ENCODE assay signal across 1 cellular context in the genomic region with DNA sequence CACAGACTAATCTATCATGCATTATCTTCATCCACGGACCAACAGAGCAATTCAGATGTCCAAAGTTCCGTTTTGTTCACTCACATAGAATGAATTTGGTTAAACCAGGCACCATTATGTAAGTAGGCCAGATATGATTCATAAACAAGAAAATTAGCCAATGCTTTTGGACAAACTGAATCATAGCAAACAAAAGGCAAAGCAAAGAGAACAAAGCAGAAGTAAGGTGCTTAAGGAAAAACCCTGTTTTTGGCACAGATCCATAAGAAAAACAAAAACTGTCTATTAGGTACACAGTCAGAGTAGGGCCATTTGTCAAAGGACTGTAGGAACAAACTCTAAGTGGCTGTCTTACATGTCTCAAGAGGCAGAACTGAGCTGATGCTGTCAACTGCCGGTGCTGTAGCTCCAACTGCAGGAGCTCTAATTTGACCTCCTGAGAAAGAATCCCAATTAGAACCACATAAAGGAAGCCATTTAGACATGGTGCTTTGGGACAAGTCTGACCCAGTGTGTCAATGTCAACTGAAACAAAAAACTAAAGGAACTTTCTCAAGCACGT.
TF ChIP-seq lines count a peak whose summit lies in the region.

No MANE protein-coding gene starts in this region.

TF ChIP-seq in K562, 482 proteins besides CTCF, POLR2A, EP300 and RAD21 (continued from another document):
- no peak for TF ChIP-seq CAMTA2 (CRISPR knock-in tag; conservative IDR thresholded peaks at IDR 0.05)
- TF ChIP-seq ZNF717 (CRISPR knock-in tag; IDR thresholded peaks at IDR 0.05) = no peak
- TF ChIP-seq MCM3 (IDR thresholded peaks at IDR 0.05) = no peak
- no peak for TF ChIP-seq SRF (CRISPR knock-in tag; IDR thresholded peaks at IDR 0.05)
- TF ChIP-seq MEIS2 (IDR thresholded peaks at IDR 0.05; ENCODE audit: partially characterized antibody) = peak; percentile 37
- peak; percentile 77 for TF ChIP-seq NFIC (IDR thresholded peaks at IDR 0.05)
- no peak for TF ChIP-seq ZNF165 (CRISPR knock-in tag; IDR thresholded peaks at IDR 0.05; ENCODE audit: borderline replicate concordance)
- no peak for TF ChIP-seq CBX1 (IDR thresholded peaks at IDR 0.05; ENCODE audit: low read depth)
- no peak for TF ChIP-seq ZNF764 (CRISPR knock-in tag; IDR thresholded peaks at IDR 0.05; ENCODE audit: low read depth)
- no peak for TF ChIP-seq CEBPG (CRISPR knock-in tag; IDR thresholded peaks at IDR 0.05)
- peak in 1 of 2 experiments; percentile 24; a peak in 1 of 4 replicates for TF ChIP-seq CEBPG (tag; conservative IDR thresholded peaks at IDR 0.05 in 1 of 2, IDR thresholded peaks at IDR 0.05 in 1 of 2)
- TF ChIP-seq PBX2 (CRISPR knock-in tag; IDR thresholded peaks at IDR 0.05; ENCODE audit: low read depth) = no peak
- TF ChIP-seq PBX2 (tag; conservative IDR thresholded peaks at IDR 0.05; ENCODE audit: low read depth) = peak; percentile 39; the same call in 1 of the 2 replicates
